ENCODE assay signal across 8 cellular contexts in genomic region chr12:118372541-118373495, GRCh38. TPM values are rescaled to one million over a fixed set of nuclear protein-coding genes. Genes with fewer than 3 reads are reported as not detected.
DNase-seq lines count a peak whose midpoint lies in the region; ATAC-seq and TF ChIP-seq lines count a peak whose summit lies in the region.

Gene TAOK3, minus strand, starts transcription at chr12:118372907. Its CDS starts 117,340 bp downstream, at chr12:118255567.

- H3K4me1 Mint-ChIP-seq in chondrocyte (ENCODE audit: low read depth), result peaks cover 43% of the 10 kb centered on the region

- peak; percentile 99 for TF ChIP-seq POLR2A in GM19193 (IDR thresholded peaks at IDR 0.05; ENCODE audit: extremely low read depth, insufficient read depth, insufficient read length)

- no peaks in the 10 kb centered on the region for H3K36me3 Mint-ChIP-seq in chondrocyte (ENCODE audit: low read depth)

- H3K27me3 Mint-ChIP-seq in chondrocyte (ENCODE audit: low read depth), result no peaks in the 10 kb centered on the region

- no peaks in the 10 kb centered on the region for H3K27me3 ChIP-seq in kidney epithelial cell (ENCODE audit: control insufficient read depth, insufficient read depth, low read length)

- H3K36me3 ChIP-seq in kidney epithelial cell (ENCODE audit: control insufficient read depth, insufficient read depth, low read length), result no peaks in the 10 kb centered on the region

- ATAC-seq in HG03439 (IDR thresholded peaks at IDR 0.05; ENCODE audit: unreplicated experiment), result peak; percentile 85

- peak within 1 kb of the TSS; percentile 82 for H3K27ac Mint-ChIP-seq in chondrocyte (ENCODE audit: unreplicated experiment)

- no peaks in the 10 kb centered on the region for H3K9me3 Mint-ChIP-seq in chondrocyte (ENCODE audit: low read depth)

- TF ChIP-seq CTCF in chondrocyte (IDR thresholded peaks at IDR 0.05) (no peak), kidney epithelial cell (IDR thresholded peaks at IDR 0.05; ENCODE audit: insufficient read depth, low read length, poor library complexity, severe bottlenecking) (no peak)

- H3K4me3 ChIP-seq in kidney epithelial cell (ENCODE audit: low read depth, low read length), result peak within 1 kb of the TSS; percentile 88

- peak within 1 kb of the TSS; percentile 93 for H3K4me3 Mint-ChIP-seq in chondrocyte (ENCODE audit: unreplicated experiment)

- DNase-seq in AML-193 (lab: John Stamatoyannopoulos, UW) (peak; percentile 96 to 98), NCI-H510A treated with DMSO at 0.1 percent for 48 hours (lab: John Stamatoyannopoulos, UW) (peak; percentile 99), chondrocyte (ENCODE audit: low spot score) (peak; percentile 99), kidney epithelial cell (ENCODE audit: low read depth) (peak; percentile 70)
- peak; percentile 93 to 97 for DNase-seq in activated CD4-positive, alpha-beta T cell treated with anti-CD3 and anti-CD28 coated beads for 24 hours (ENCODE audit: low read depth in 2 of 2)
- DNase-seq in stimulated activated CD4-positive, alpha-beta T cell treated with anti-CD3 and anti-CD28 coated beads, Interleukin-15, amount 100 ng/mL, for 48 hours (ENCODE audit: low read depth in 2 of 2), result peak; percentile 95 to 96

RNA-seq across cellular contexts. Expression of gene TAOK3, which starts in this region (rescaled TPM):
- total RNA-seq in chondrocyte (18.3 to 31.3 TPM (median 19.9 TPM) in 3 replicates), kidney epithelial cell (8.7 and 13.5 TPM in 2 replicates)

Comparison
In these comparisons a context has a peak if more than half of its experiments do, and no peak if none do; other contexts are left out.
1. Peak in every context shown above with its lines: DNase-seq, ATAC-seq and H3K4me3 ChIP-seq.